12 cellular contexts compared by ENCODE assay signal in genomic region chr17:75468311-75468754, GRCh38. TPM values are rescaled to one million over a fixed set of nuclear protein-coding genes. Genes with fewer than 3 reads are reported as not detected.
A peak's percentile ranks its signal among the peaks of the same experiment; 100 is the strongest.
DNase-seq lines count a peak whose midpoint lies in the region; ATAC-seq, FAIRE-seq and TF ChIP-seq lines count a peak whose summit lies in the region.
"Had no signal": no experiment of that assay in that cellular context is flagged by ENCODE, and none has a peak within 500 bp of the region (broad histone marks: within the 10 kb centered on the region; RNA-seq: fewer than 3 reads in every experiment).

No MANE protein-coding gene starts in this region.

- H3K79me2 ChIP-seq in K562 (ENCODE audit: control insufficient read depth, insufficient read depth, low read length), result no peaks in the 10 kb centered on the region

- WGBS in K562 (ENCODE audit: insufficient coverage, low coverage, missing lambda C conversion rate), result 63% methylated on average over 8 of the region's 8 CpGs
- 64 to 82% (median 75%) methylated on average over 5 to 8 of the region's 8 CpGs for WGBS in stomach, 5 donors

- peak; percentile 70 for DNase-seq in NCI-H1694 (lab: John Stamatoyannopoulos, UW)
- no peak for DNase-seq in K562 (ENCODE audit: extremely low read depth in 1 of 4, low spot score in 3 of 4)
- DNase-seq in left lobe of liver (ENCODE audit: low spot score), result no peak
- no peak for DNase-seq in stomach
- DNase-seq in AML-193 (lab: John Stamatoyannopoulos, UW), result no peak
- DNase-seq: activated CD4-positive, alpha-beta T cell treated with anti-CD3 and anti-CD28 coated beads for 1 hour; activated T-cell treated with anti-CD3 and anti-CD28 coated beads, Interleukin-2, amount 50 U/mL, for 1 hour; T-helper 1 cell; upper lobe of left lung had no signal

- peak; percentile 26 for FAIRE-seq in K562 (lab: Jason Lieb, UNC)
- FAIRE-seq: GM12892 had no signal

- H3K9me3 ChIP-seq in K562 (replicated peaks; ENCODE audit: control insufficient read depth, insufficient read depth, low read depth, low read length) (no peaks in the 10 kb centered on the region), stomach (no peaks in the 10 kb centered on the region)
- H3K9me3 ChIP-seq: upper lobe of left lung had no signal

- peak overlapping the region in 1 of 2 experiments; percentile 78; a peak in 2 of 4 replicates for H3K9ac ChIP-seq in K562 (ENCODE audit: insufficient read depth in 1 of 2, low read depth in 2 of 2, low read length in 2 of 2)

- no peaks in the 10 kb centered on the region for H4K20me1 ChIP-seq in K562 (replicated peaks; ENCODE audit: control insufficient read depth, insufficient read depth, low read length)

- no peak overlapping the region for H3K4me3 ChIP-seq in K562
- no peak overlapping the region for H3K4me3 ChIP-seq in stomach
- H3K4me3 ChIP-seq: upper lobe of left lung had no signal

- no peak overlapping the region for H3K4me2 ChIP-seq in K562 (ENCODE audit: insufficient read depth, low read length)

- no peak overlapping the region for H2AFZ ChIP-seq in K562 (ENCODE audit: low read depth, low read length)

- intact Hi-C loops in K562 (cut with micrococcal nuclease) (no loop called here), stomach (cut with DNase I; ENCODE audit: low total_unique reads) (no loop called here)

- H3K27me3 ChIP-seq in K562 (ENCODE audit: control insufficient read depth in 2 of 2, insufficient read depth in 2 of 2, low read length in 2 of 2) (no peaks in the 10 kb centered on the region), stomach (no peaks in the 10 kb centered on the region)
- H3K27me3 ChIP-seq: upper lobe of left lung had no signal

- peaks cover 14% of the 10 kb centered on the region; the same call in 2 of the 3 replicates for H3K36me3 ChIP-seq in K562 (ENCODE audit: control insufficient read depth, insufficient read depth, low read length)
- peaks cover 10 to 26% (median 17%) of the 10 kb centered on the region in 4 donors for H3K36me3 ChIP-seq in stomach

- no peak for TF ChIP-seq POLR2A in K562 (conservative IDR thresholded peaks at IDR 0.05)
- no peak for TF ChIP-seq POLR2A in stomach (IDR thresholded peaks at IDR 0.05)

- no peak for ATAC-seq in K562
- peak; percentile 23 for ATAC-seq in left lobe of liver
- no peak for ATAC-seq in HG03095 (IDR thresholded peaks at IDR 0.05; ENCODE audit: unreplicated experiment)
- no peak for ATAC-seq in GM18909 (IDR thresholded peaks at IDR 0.05; ENCODE audit: poor library complexity, unreplicated experiment)

- no peaks in the 10 kb centered on the region; a peak in 1 of 5 replicates for H3K4me1 ChIP-seq in K562 (replicated peaks in 1 of 2; ENCODE audit: control insufficient read depth in 2 of 2, insufficient read depth in 2 of 2, low read length in 2 of 2)
- H3K4me1 ChIP-seq in stomach, result peaks cover 0 to 13% (median 10%) of the 10 kb centered on the region in 4 donors

- POLR2A ChIA-PET in K562 (lab: Yijun Ruan, JAX), result interaction anchor here (0.6 to 1.6 kb wide), 6 partner anchors 9 to 92 kb away, joined by 3 to 8 read pairs (median 4); partner anchors contain the start of gene TMEM94

- CTCF ChIA-PET in K562 (lab: Yijun Ruan, JAX; ENCODE audit: low intra/inter-chr PET ratio), result no interaction called here

- in situ Hi-C loops in K562 (cut with MboI), result no loop called here

- TF ChIP-seq EP300 in K562 (IDR thresholded peaks at IDR 0.05; ENCODE audit: low read length), result no peak
- no peak for TF ChIP-seq EP300 in stomach (IDR thresholded peaks at IDR 0.05)

- TF ChIP-seq RAD21 in K562 (CRISPR knock-in tag; conservative IDR thresholded peaks at IDR 0.05 in 1 of 2, IDR thresholded peaks at IDR 0.05 in 1 of 2), result no peak

- no peak for TF ChIP-seq CTCF in K562 (IDR thresholded peaks at IDR 0.05 in 2 of 3, conservative IDR thresholded peaks at IDR 0.05 in 1 of 3; ENCODE audit: insufficient read depth in 2 of 3, low read depth in 1 of 3, low read length in 3 of 3)
- no peak for TF ChIP-seq CTCF in stomach (IDR thresholded peaks at IDR 0.05)

- no peak overlapping the region for H3K27ac ChIP-seq in K562 (ENCODE audit: extremely low read depth, low read depth, low read length)
- H3K27ac ChIP-seq in stomach, result peak overlapping the region; percentile 7 to 52 (median 23)

- BruUV-seq in K562 (replicated peaks; lab: Mats Ljungman, UMichigan), result no TSS peak

- H3K9me1 ChIP-seq in K562 (ENCODE audit: control insufficient read depth, insufficient read depth, low read length), result no peaks in the 10 kb centered on the region

RNA-seq across cellular contexts. Expression of gene TMEM94, which starts 11.9 kb away (rescaled TPM):
- 116 and 363 TPM in 2 replicates for total RNA-seq in K562 (2011; cell fraction: chromatin; rRNA removed; ENCODE audit: low replicate concordance)
- 190 and 220 TPM in 2 replicates for total RNA-seq in K562 (2011; cell fraction: nucleolus; rRNA removed)
- 137 and 149 TPM in 2 replicates for total RNA-seq in K562 (2011; cell fraction: nucleoplasm; rRNA removed)
- total RNA-seq in K562 (2014; rRNA removed) (13.5 and 20.4 TPM in 2 replicates), K562 (2014; rRNA removed; fragmentation: Illumina TruSeq; extraction: Trizol) (6.5 and 10.0 TPM in 2 replicates), K562 (2015; rRNA removed; fragmentation: Illumina TruSeq; extraction: Trizol) (14.4 and 17.2 TPM in 2 replicates), K562 (2021) (32.8 and 42.1 TPM in 2 replicates), left lobe of liver (43.5 TPM), stomach (100 to 1,000 TPM in 3 of 5 donors, 10 to 100 TPM in 2; 31.9 to 466 (median 128) TPM)
- polyA plus RNA-seq in K562 (2011; rRNA removed) (15.7 and 53.7 TPM in 2 replicates), K562 (2014; fragmentation: Illumina TruSeq; extraction: Trizol) (48.1 and 55.6 TPM in 2 replicates), K562 (2014; fragmentation: Nextera tagmentation; extraction: Ambion mirVana) (1 to 10 TPM in 1 of 2 experiments, under 1 TPM in 1; 0.35 to 1.6 TPM), K562 (2014; rRNA removed) (26.1 and 31.4 TPM in 2 replicates), stomach (10 to 100 TPM; 16.6 to 28.5 (median 20.5) TPM)
- polyA plus RNA-seq in K562 (2011; cell fraction: cytosol; rRNA removed), result 33.2 and 34.4 TPM in 2 replicates
- 322 and 398 TPM in 2 replicates for polyA plus RNA-seq in K562 (2011; cell fraction: nucleus; rRNA removed)
- 42.5 and 69.5 TPM in 2 replicates for polyA plus RNA-seq in K562 (2012)
- 11.4 and 20.1 TPM in 2 replicates for polyA minus RNA-seq in K562 (2011; rRNA and poly(A)+ RNA removed)
- polyA minus RNA-seq in K562 (2011; cell fraction: cytosol; rRNA and poly(A)+ RNA removed), result 28.0 and 36.5 TPM in 2 replicates
- polyA minus RNA-seq in K562 (2011; cell fraction: nucleus; rRNA and poly(A)+ RNA removed), result 74.6 and 97.4 TPM in 2 replicates

RNA-seq across cellular contexts. Expression of gene CASKIN2, which starts 47.0 kb away (rescaled TPM):
- 7.8 and 33.3 TPM in 2 replicates for total RNA-seq in K562 (2011; cell fraction: chromatin; rRNA removed; ENCODE audit: low replicate concordance)
- total RNA-seq in K562 (2011; cell fraction: nucleolus; rRNA removed), result 14.5 and 19.7 TPM in 2 replicates
- total RNA-seq in K562 (2011; cell fraction: nucleoplasm; rRNA removed), result 6.2 and 10.0 TPM in 2 replicates
- total RNA-seq in K562 (2014; rRNA removed) (2.3 and 3.5 TPM in 2 replicates), K562 (2014; rRNA removed; fragmentation: Illumina TruSeq; extraction: Trizol) (1.1 and 1.3 TPM in 2 replicates), K562 (2015; rRNA removed; fragmentation: Illumina TruSeq; extraction: Trizol) (2.1 and 2.3 TPM in 2 replicates), K562 (2021) (12.2 and 14.5 TPM in 2 replicates), left lobe of liver (26.4 TPM), stomach (10 to 100 TPM in 4 of 5 donors, 1 to 10 TPM in 1; 9.0 to 27.4 (median 15.6) TPM)
- polyA plus RNA-seq in K562 (2011; rRNA removed) (1.9 and 2.2 TPM in 2 replicates), K562 (2014; fragmentation: Illumina TruSeq; extraction: Trizol) (2.5 and 5.7 TPM in 2 replicates), K562 (2014; fragmentation: Nextera tagmentation; extraction: Ambion mirVana) (under 1 TPM; 0.01 to 0.04 TPM), K562 (2014; rRNA removed) (3.0 and 5.1 TPM in 2 replicates), stomach (1 to 10 TPM; 5.4 to 9.3 (median 8.8) TPM)
- 1.2 and 1.5 TPM in 2 replicates for polyA plus RNA-seq in K562 (2011; cell fraction: cytosol; rRNA removed)
- polyA plus RNA-seq in K562 (2011; cell fraction: nucleus; rRNA removed), result 6.5 and 13.9 TPM in 2 replicates
- 4.8 and 5.2 TPM in 2 replicates for polyA plus RNA-seq in K562 (2012)
- polyA minus RNA-seq in K562 (2011; rRNA and poly(A)+ RNA removed), result 1.8 and 1.9 TPM in 2 replicates
- polyA minus RNA-seq in K562 (2011; cell fraction: cytosol; rRNA and poly(A)+ RNA removed), result 3.8 and 8.4 TPM in 2 replicates
- 8.6 and 9.6 TPM in 2 replicates for polyA minus RNA-seq in K562 (2011; cell fraction: nucleus; rRNA and poly(A)+ RNA removed)

RNA-seq across cellular contexts. Expression of gene TSEN54, which starts 48.0 kb away (rescaled TPM):
- 43.1 and 96.1 TPM in 2 replicates for total RNA-seq in K562 (2011; cell fraction: chromatin; rRNA removed; ENCODE audit: low replicate concordance)
- total RNA-seq in K562 (2011; cell fraction: nucleolus; rRNA removed), result 63.2 and 67.5 TPM in 2 replicates
- 52.4 and 53.0 TPM in 2 replicates for total RNA-seq in K562 (2011; cell fraction: nucleoplasm; rRNA removed)
- total RNA-seq in K562 (2014; rRNA removed) (53.0 and 81.0 TPM in 2 replicates), K562 (2014; rRNA removed; fragmentation: Illumina TruSeq; extraction: Trizol) (34.6 and 48.9 TPM in 2 replicates), K562 (2015; rRNA removed; fragmentation: Illumina TruSeq; extraction: Trizol) (35.6 and 37.2 TPM in 2 replicates), K562 (2021) (58.0 and 64.3 TPM in 2 replicates), left lobe of liver (15.9 TPM), stomach (100 to 1,000 TPM in 2 of 5 donors, 10 to 100 TPM in 3; 13.2 to 219 (median 48.1) TPM)
- polyA plus RNA-seq in K562 (2011; rRNA removed) (57.6 and 62.0 TPM in 2 replicates), K562 (2014; fragmentation: Illumina TruSeq; extraction: Trizol) (40.0 and 41.6 TPM in 2 replicates), K562 (2014; fragmentation: Nextera tagmentation; extraction: Ambion mirVana) (10 to 100 TPM in 1 of 2 experiments, 1 to 10 TPM in 1; 5.9 to 13.6 TPM), K562 (2014; rRNA removed) (55.6 and 62.6 TPM in 2 replicates), stomach (10 to 100 TPM; 20.8 to 49.7 (median 36.2) TPM)
- 56.9 and 82.8 TPM in 2 replicates for polyA plus RNA-seq in K562 (2011; cell fraction: cytosol; rRNA removed)
- polyA plus RNA-seq in K562 (2011; cell fraction: nucleus; rRNA removed), result 77.8 and 89.5 TPM in 2 replicates
- polyA plus RNA-seq in K562 (2012), result 38.5 and 39.9 TPM in 2 replicates
- 23.1 and 38.9 TPM in 2 replicates for polyA minus RNA-seq in K562 (2011; rRNA and poly(A)+ RNA removed)
- 16.1 and 23.9 TPM in 2 replicates for polyA minus RNA-seq in K562 (2011; cell fraction: cytosol; rRNA and poly(A)+ RNA removed)
- polyA minus RNA-seq in K562 (2011; cell fraction: nucleus; rRNA and poly(A)+ RNA removed), result 14.4 and 17.5 TPM in 2 replicates

RNA-seq across cellular contexts. Expression of gene LLGL2, which starts 57.2 kb away (rescaled TPM):
- total RNA-seq in K562 (2011; cell fraction: chromatin; rRNA removed; ENCODE audit: low replicate concordance), result 25.4 and 96.6 TPM in 2 replicates
- total RNA-seq in K562 (2011; cell fraction: nucleolus; rRNA removed), result 63.3 and 66.7 TPM in 2 replicates
- 38.1 and 42.6 TPM in 2 replicates for total RNA-seq in K562 (2011; cell fraction: nucleoplasm; rRNA removed)
- 17.9 and 19.5 TPM in 2 replicates for total RNA-seq in K562 (2014; rRNA removed)
- 1.8 and 3.0 TPM in 2 replicates for total RNA-seq in K562 (2014; rRNA removed; fragmentation: Illumina TruSeq; extraction: Trizol)
- total RNA-seq in K562 (2015; rRNA removed; fragmentation: Illumina TruSeq; extraction: Trizol), result 10.2 and 11.8 TPM in 2 replicates
- total RNA-seq in K562 (2021), result 24.4 and 25.2 TPM in 2 replicates
- 12.5 and 16.0 TPM in 2 replicates for polyA plus RNA-seq in K562 (2011; rRNA removed)
- 14.3 and 34.7 TPM in 2 replicates for polyA plus RNA-seq in K562 (2011; cell fraction: cytosol; rRNA removed)
- polyA plus RNA-seq in K562 (2011; cell fraction: nucleus; rRNA removed), result 44.8 and 82.4 TPM in 2 replicates
- polyA plus RNA-seq in K562 (2012), result 14.8 and 26.6 TPM in 2 replicates
- 3.7 and 14.7 TPM in 2 replicates for polyA plus RNA-seq in K562 (2014; fragmentation: Illumina TruSeq; extraction: Trizol)
- polyA plus RNA-seq in K562 (2014; fragmentation: Nextera tagmentation; extraction: Ambion mirVana), result 1 to 10 TPM in 1 of 2 experiments, under 1 TPM in 1; 0.32 to 1.3 TPM
- 17.7 and 23.7 TPM in 2 replicates for polyA plus RNA-seq in K562 (2014; rRNA removed)
- 4.3 and 6.7 TPM in 2 replicates for polyA minus RNA-seq in K562 (2011; rRNA and poly(A)+ RNA removed)
- 10.6 and 11.3 TPM in 2 replicates for polyA minus RNA-seq in K562 (2011; cell fraction: cytosol; rRNA and poly(A)+ RNA removed)
- polyA minus RNA-seq in K562 (2011; cell fraction: nucleus; rRNA and poly(A)+ RNA removed), result 21.3 and 23.8 TPM in 2 replicates
- 90.6 TPM for total RNA-seq in left lobe of liver
- total RNA-seq in stomach, result 100 to 1,000 TPM in 4 of 5 donors, 10 to 100 TPM in 1; 72.3 to 565 (median 165) TPM
- polyA plus RNA-seq in stomach, result 100 to 1,000 TPM; 144 to 199 (median 184) TPM
